14 cellular contexts compared by ENCODE assay signal in genomic region chr2:160199683-160200389, GRCh38. TPM values are rescaled to one million over a fixed set of nuclear protein-coding genes. Genes with fewer than 3 reads are reported as not detected.
DNase-seq lines count a peak whose midpoint lies in the region; ATAC-seq and TF ChIP-seq lines count a peak whose summit lies in the region.
"Had no signal": no experiment of that assay in that cellular context is flagged by ENCODE, and none has a peak within 500 bp of the region (broad histone marks: within the 10 kb centered on the region; RNA-seq: fewer than 3 reads in every experiment).

Gene ITGB6 (minus strand): TSS chr2:160200272. CDS start chr2:160200063, 209 bp downstream.

- no peak within 1 kb of the TSS for H3K27ac ChIP-seq in GM23338 (ENCODE audit: low read depth)
- peak within 1 kb of the TSS in 3 of 4 donors; percentile 36 to 82 (median 49) for H3K27ac ChIP-seq in Peyer's patch
- H3K27ac ChIP-seq: BLaER1 had no signal

- H3F3A ChIP-seq in GM23338 (replicated peaks; ENCODE audit: low read depth): no peaks in the 10 kb centered on the region

- TF ChIP-seq POLR2A in Peyer's patch (IDR thresholded peaks at IDR 0.05): no peak

- no peaks in the 10 kb centered on the region for H3K36me3 ChIP-seq in GM23338 (ENCODE audit: insufficient read depth)
- no peaks in the 10 kb centered on the region for H3K36me3 ChIP-seq in Peyer's patch
- H3K36me3 ChIP-seq: BLaER1 had no signal

- no peak for TF ChIP-seq CTCF in GM23338 (conservative IDR thresholded peaks at IDR 0.05; ENCODE audit: low read depth in 2 of 2)
- no peak for TF ChIP-seq CTCF in Peyer's patch (IDR thresholded peaks at IDR 0.05)
- TF ChIP-seq CTCF in omental fat pad (IDR thresholded peaks at IDR 0.05): no peak

- no peaks in the 10 kb centered on the region for H3K79me2 ChIP-seq in GM23338 (replicated peaks; ENCODE audit: insufficient read depth)

- no peaks in the 10 kb centered on the region for H3K27me3 Mint-ChIP-seq in GM23338 (ENCODE audit: insufficient read depth, low read depth, poor library complexity)

- no peaks in the 10 kb centered on the region for H3K4me1 Mint-ChIP-seq in GM23338

- H3K27ac Mint-ChIP-seq in GM23338: no peak within 1 kb of the TSS
- H3K27ac Mint-ChIP-seq: activated naive CD8-positive, alpha-beta T cell treated with anti-CD3 and anti-CD28 coated beads, Interleukin-2, amount 10 ng/mL, durations not matched to agents 7 days and 5 days had no signal

- peak within 1 kb of the TSS; percentile 61; the same call in 1 of the 2 replicates for H2AFZ ChIP-seq in GM23338

- no peak for ATAC-seq in GM23338
- ATAC-seq in omental fat pad (ENCODE audit: low FRiP score): no peak
- ATAC-seq in GM21619 (IDR thresholded peaks at IDR 0.05; ENCODE audit: unreplicated experiment): no peak

- no peaks in the 10 kb centered on the region for H3K36me3 Mint-ChIP-seq in GM23338 (ENCODE audit: low read depth)

- H3K9me3 Mint-ChIP-seq in GM23338: no peaks in the 10 kb centered on the region
- H3K9me3 Mint-ChIP-seq: activated naive CD8-positive, alpha-beta T cell treated with anti-CD3 and anti-CD28 coated beads, Interleukin-2, amount 10 ng/mL, durations not matched to agents 7 days and 5 days had no signal

- DNase-seq in GM23338 (ENCODE audit: low spot score) (no peak), Peyer's patch (no peak), kidney glomerular epithelial cell (lab: John Stamatoyannopoulos, UW) (peak; percentile 17), renal cortical epithelial cell (ENCODE audit: low read depth) (peak; percentile 60), omental fat pad (ENCODE audit: low spot score) (no peak), NOMO-1 treated with dmso at 0.1 percent for 144 hours (lab: John Stamatoyannopoulos, UW; ENCODE audit: unreplicated experiment) (no peak)
- DNase-seq in activated CD8-positive, alpha-beta memory T cell treated with anti-CD3 and anti-CD28 coated beads for 24 hours: no peak
- DNase-seq: activated naive CD8-positive, alpha-beta T cell treated with anti-CD3 and anti-CD28 coated beads, Interleukin-2, amount 10 ng/mL, durations not matched to agents 7 days and 5 days; foreskin fibroblast; NCI-H2227 treated with DMSO at 0.1 percent for 48 hours; SIG-M5; stimulated activated naive CD4-positive, alpha-beta T cell had no signal

- no peak within 1 kb of the TSS for H3K4me2 ChIP-seq in GM23338
- H3K4me2 ChIP-seq: BLaER1 had no signal

- no peaks in the 10 kb centered on the region for H4K20me1 ChIP-seq in GM23338 (replicated peaks; ENCODE audit: insufficient read depth)
- H4K20me1 ChIP-seq: BLaER1 had no signal

- H3K9me3 ChIP-seq in Peyer's patch: no peaks in the 10 kb centered on the region
- H3K9me3 ChIP-seq: BLaER1 had no signal

- H3K4me1 ChIP-seq in GM23338 (ENCODE audit: insufficient read depth) (no peaks in the 10 kb centered on the region), Peyer's patch (no peaks in the 10 kb centered on the region)
- H3K4me1 ChIP-seq: BLaER1 had no signal

- no peak within 1 kb of the TSS for H3K4me3 Mint-ChIP-seq in GM23338
- H3K4me3 Mint-ChIP-seq: activated naive CD8-positive, alpha-beta T cell treated with anti-CD3 and anti-CD28 coated beads, Interleukin-2, amount 10 ng/mL, durations not matched to agents 7 days and 5 days had no signal

- no peaks in the 10 kb centered on the region for H3K9me2 ChIP-seq in GM23338 (ENCODE audit: insufficient read depth)

- H3K4me3 ChIP-seq in GM23338: no peak within 1 kb of the TSS
- peak within 1 kb of the TSS in 3 of 4 donors; percentile 4 to 51 (median 41) for H3K4me3 ChIP-seq in Peyer's patch
- H3K4me3 ChIP-seq: BLaER1 had no signal

- H3K27me3 ChIP-seq in GM23338 (ENCODE audit: insufficient read depth) (no peaks in the 10 kb centered on the region), Peyer's patch (no peaks in the 10 kb centered on the region)
- H3K27me3 ChIP-seq: BLaER1 had no signal

TF ChIP-seq in GM23338, 12 proteins besides CTCF, POLR2A, EP300 and RAD21:
- TF ChIP-seq, protein P1, sequence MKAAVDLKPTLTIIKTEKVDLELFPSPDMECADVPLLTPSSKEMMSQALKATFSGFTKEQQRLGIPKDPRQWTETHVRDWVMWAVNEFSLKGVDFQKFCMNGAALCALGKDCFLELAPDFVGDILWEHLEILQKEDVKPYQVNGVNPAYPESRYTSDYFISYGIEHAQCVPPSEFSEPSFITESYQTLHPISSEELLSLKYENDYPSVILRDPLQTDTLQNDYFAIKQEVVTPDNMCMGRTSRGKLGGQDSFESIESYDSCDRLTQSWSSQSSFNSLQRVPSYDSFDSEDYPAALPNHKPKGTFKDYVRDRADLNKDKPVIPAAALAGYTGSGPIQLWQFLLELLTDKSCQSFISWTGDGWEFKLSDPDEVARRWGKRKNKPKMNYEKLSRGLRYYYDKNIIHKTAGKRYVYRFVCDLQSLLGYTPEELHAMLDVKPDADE (IDR thresholded peaks at IDR 0.05): no peak
- no peak for TF ChIP-seq ZNF114 (CRISPR knock-in tag; IDR thresholded peaks at IDR 0.05)
TF ChIP-seq in GM23338: peak in this region for 0.

RNA-seq across cellular contexts. Expression of gene ITGB6, which starts in this region (rescaled TPM):
- not detected in 2 replicates for total RNA-seq in GM23338 (2014; rRNA removed; shearing (Covaris generic))
- polyA plus RNA-seq in GM23338 (2016; fragmentation: Nextera tagmentation; extraction: Ambion mirVana): not detected in 2 replicates
- 10 to 100 TPM in 3 of 4 donors, 1 to 10 TPM in 1; 9.9 to 21.5 (median 15.3) TPM for total RNA-seq in Peyer's patch
- 259 and 383 TPM in 2 replicates for total RNA-seq in renal cortical epithelial cell
- not detected for total RNA-seq in omental fat pad
- total RNA-seq: activated naive CD8-positive, alpha-beta T cell treated with anti-CD3 and anti-CD28 coated beads, Interleukin-2, amount 10 ng/mL, durations not matched to agents 7 days and 5 days had no signal

Comparison
In these comparisons a context has a peak if more than half of its experiments do, and no peak if none do; other contexts are left out.
1. RNA of gene ITGB6 (total RNA-seq): 259 to 383 TPM in renal cortical epithelial cell; 9.9 to 21.5 TPM in Peyer's patch, not detected in GM23338 and not detected in omental fat pad; every median in the first group is over 10 times any median in the second.
2. DNase-seq: peak in kidney glomerular epithelial cell (single experiment) and renal cortical epithelial cell (single experiment); none in GM23338 (single experiment), Peyer's patch (0 of 3), omental fat pad (single experiment), NOMO-1 treated with dmso at 0.1 percent for 144 hours (single experiment) and activated CD8-positive, alpha-beta memory T cell treated with anti-CD3 and anti-CD28 coated beads for 24 hours (single experiment).